Comparison of ENCODE assay signal across 12 cellular contexts in the genomic region with DNA sequence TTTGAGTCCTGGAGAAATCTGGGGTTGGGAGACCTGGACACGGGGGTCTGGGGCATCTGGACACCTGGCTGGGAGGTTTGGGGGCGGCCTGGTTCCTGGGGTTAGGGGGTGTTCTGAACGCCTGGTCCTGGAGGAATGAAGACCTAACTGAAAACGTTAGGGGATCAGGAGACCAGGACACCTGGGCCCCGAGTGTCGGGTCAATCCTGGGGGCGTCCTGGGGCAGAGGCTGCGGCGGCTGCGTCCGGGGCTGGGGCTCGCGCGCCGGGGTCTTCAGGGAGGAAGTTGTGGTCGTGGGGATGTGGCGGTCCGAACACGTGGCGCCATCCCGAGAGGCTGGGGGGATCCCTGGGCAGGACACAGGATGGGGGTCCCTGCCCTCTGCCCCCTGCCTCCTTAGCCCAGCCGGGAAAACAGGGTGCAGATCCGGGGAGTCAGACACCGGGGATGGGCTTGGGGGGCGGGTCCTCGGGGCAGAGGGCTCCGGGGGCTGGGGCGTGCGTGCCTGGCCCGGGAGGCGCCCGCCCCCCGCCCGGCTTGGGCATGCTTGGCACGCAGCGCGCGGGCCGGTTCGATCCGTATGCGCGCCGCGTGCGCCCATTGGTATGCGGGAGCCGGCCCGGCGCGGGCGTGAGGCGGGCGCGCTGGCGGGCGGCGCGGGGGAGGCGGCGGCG. TPM values are rescaled to one million over a fixed set of nuclear protein-coding genes. Genes with fewer than 3 reads are reported as not detected.
DNase-seq lines count a peak whose midpoint lies in the region; ATAC-seq and TF ChIP-seq lines count a peak whose summit lies in the region.
"Had no signal": no experiment of that assay in that cellular context is flagged by ENCODE, and none has a peak within 500 bp of the region (broad histone marks: within the 10 kb centered on the region; RNA-seq: fewer than 3 reads in every experiment).

No MANE protein-coding gene starts in this region.

- peaks cover 9% of the 10 kb centered on the region for H3K4me1 Mint-ChIP-seq in activated naive CD4-positive, alpha-beta T cell treated with anti-CD3 and anti-CD28 coated beads, Interleukin-2, amount 50 U/mL, for 24 hours

- peak overlapping the region; percentile 50 for H3K4me3 ChIP-seq in WI38 (ENCODE audit: low read depth, low read length)
- peak overlapping the region; percentile 17 for H3K4me3 ChIP-seq in iPS-11a (ENCODE audit: low read depth, low read length)
- H3K4me3 ChIP-seq in tibial artery: peak overlapping the region; percentile 17 to 43

- intact Hi-C loops in tibial artery (cut with DNase I; ENCODE audit: low total_unique reads): loop anchor here (10.0 kb wide), 1 partner anchor 105 kb away; no protein-coding TSS in a partner anchor

- H3K27ac ChIP-seq in tibial artery: no peak overlapping the region

- H3K9me3 Mint-ChIP-seq in activated naive CD4-positive, alpha-beta T cell treated with anti-CD3 and anti-CD28 coated beads, Interleukin-2, amount 50 U/mL, for 24 hours: no peaks in the 10 kb centered on the region
- H3K9me3 Mint-ChIP-seq in activated naive CD4-positive, alpha-beta T cell treated with anti-CD3 and anti-CD28 coated beads, Interleukin-2, amount 50 U/mL, for 72 hours: no peaks in the 10 kb centered on the region

- TF ChIP-seq CTCF in WI38 (IDR thresholded peaks at IDR 0.05; ENCODE audit: low read depth, low read length) (no peak), tibial artery (IDR thresholded peaks at IDR 0.05) (no peak), omental fat pad (IDR thresholded peaks at IDR 0.05) (no peak)

- H3K27me3 ChIP-seq in tibial artery: peaks cover 0 to 49% of the 10 kb centered on the region in 2 donors

- H3K36me3 Mint-ChIP-seq in activated naive CD4-positive, alpha-beta T cell treated with anti-CD3 and anti-CD28 coated beads, Interleukin-2, amount 50 U/mL, for 24 hours: no peaks in the 10 kb centered on the region
- no peaks in the 10 kb centered on the region for H3K36me3 Mint-ChIP-seq in activated naive CD4-positive, alpha-beta T cell treated with anti-CD3 and anti-CD28 coated beads, Interleukin-2, amount 50 U/mL, for 72 hours

- peak overlapping the region; percentile 4 for H3K4me3 Mint-ChIP-seq in activated naive CD4-positive, alpha-beta T cell treated with anti-CD3 and anti-CD28 coated beads, Interleukin-2, amount 50 U/mL, for 24 hours
- H3K4me3 Mint-ChIP-seq: activated CD4-positive, alpha-beta T cell treated with anti-CD3 and anti-CD28 coated beads for 36 hours had no signal

- no peak overlapping the region for H3K27ac Mint-ChIP-seq in activated naive CD4-positive, alpha-beta T cell treated with anti-CD3 and anti-CD28 coated beads, Interleukin-2, amount 50 U/mL, for 24 hours
- H3K27ac Mint-ChIP-seq in activated naive CD4-positive, alpha-beta T cell treated with anti-CD3 and anti-CD28 coated beads, Interleukin-2, amount 50 U/mL, for 72 hours: no peak overlapping the region
- H3K27ac Mint-ChIP-seq: activated CD4-positive, alpha-beta T cell treated with anti-CD3 and anti-CD28 coated beads for 36 hours had no signal

- ATAC-seq in activated naive CD4-positive, alpha-beta T cell treated with anti-CD3 and anti-CD28 coated beads, Interleukin-2, amount 50 U/mL, for 72 hours: no peak
- ATAC-seq in GM19467 (IDR thresholded peaks at IDR 0.05; ENCODE audit: unreplicated experiment) (no peak), omental fat pad (ENCODE audit: low FRiP score) (no peak)
- ATAC-seq: activated CD4-positive, alpha-beta T cell treated with anti-CD3 and anti-CD28 coated beads for 36 hours had no signal

- no peaks in the 10 kb centered on the region for H3K36me3 ChIP-seq in tibial artery
- H3K36me3 ChIP-seq: BE2C had no signal

- H3K4me1 ChIP-seq in tibial artery: peaks cover 0 to 46% (median 30%) of the 10 kb centered on the region in 4 donors
- H3K4me1 ChIP-seq: BE2C had no signal

- no peaks in the 10 kb centered on the region for H3K9me3 ChIP-seq in tibial artery
- H3K9me3 ChIP-seq: BE2C had no signal

- DNase-seq in activated naive CD4-positive, alpha-beta T cell treated with anti-CD3 and anti-CD28 coated beads, Interleukin-2, amount 50 U/mL, for 72 hours (ENCODE audit: low spot score in 2 of 2): no peak
- no peak for DNase-seq in tibial artery
- DNase-seq in activated effector memory CD4-positive, alpha-beta T cell treated with anti-CD3 and anti-CD28 coated beads, Interleukin-2, amount 50 U/mL, for 16 hours: no peak
- no peak for DNase-seq in omental fat pad (ENCODE audit: low spot score)
- DNase-seq: activated CD4-positive, alpha-beta T cell treated with anti-CD3 and anti-CD28 coated beads for 36 hours; anterior cingulate cortex; BE2C; Karpas-422 had no signal

- peaks cover 25% of the 10 kb centered on the region for H3K27me3 Mint-ChIP-seq in activated naive CD4-positive, alpha-beta T cell treated with anti-CD3 and anti-CD28 coated beads, Interleukin-2, amount 50 U/mL, for 24 hours

RNA-seq across cellular contexts. Expression of gene NPAS1, which starts 0.6 kb away (rescaled TPM):
- under 1 TPM in 1 of 2 donors, not detected in 1; 0.58 TPM for total RNA-seq in activated naive CD4-positive, alpha-beta T cell treated with anti-CD3 and anti-CD28 coated beads, Interleukin-2, amount 50 U/mL, for 72 hours
- 1 to 10 TPM in 2 of 4 donors, not detected in 2; 1.3 to 1.4 TPM for total RNA-seq in omental fat pad

RNA-seq across cellular contexts. Expression of gene TMEM160, which starts 28.2 kb away (rescaled TPM):
- total RNA-seq in activated naive CD4-positive, alpha-beta T cell treated with anti-CD3 and anti-CD28 coated beads, Interleukin-2, amount 50 U/mL, for 72 hours: 10 to 100 TPM; 41.4 to 51.0 TPM
- 10 to 100 TPM; 17.5 to 35.0 (median 22.8) TPM for total RNA-seq in omental fat pad
